ENCODE assay signal across 8 cellular contexts in genomic region chr12:64796205-64796845, GRCh38. TPM values are rescaled to one million over a fixed set of nuclear protein-coding genes. Genes with fewer than 3 reads are reported as not detected.
DNase-seq lines count a peak whose midpoint lies in the region; ATAC-seq, FAIRE-seq and TF ChIP-seq lines count a peak whose summit lies in the region.

No MANE protein-coding gene starts in this region.

- TF ChIP-seq CTCF in AG04450 (IDR thresholded peaks at IDR 0.05; ENCODE audit: low read depth, low read length) = peak; percentile 83
- TF ChIP-seq CTCF in keratinocyte (optimal IDR thresholded peaks at IDR 0.05 in 1 of 3, IDR thresholded peaks at IDR 0.05 in 1 of 3, conservative IDR thresholded peaks at IDR 0.05 in 1 of 3; ENCODE audit: extremely low read depth in 1 of 3, insufficient read depth in 2 of 3, low read length in 3 of 3) = peak in 2 of 3 experiments; percentile 61 to 63

- H2AFZ ChIP-seq in keratinocyte (ENCODE audit: control insufficient read depth, low read length) = no peak overlapping the region

- ATAC-seq in GM18508 (IDR thresholded peaks at IDR 0.05; ENCODE audit: insufficient read depth, unreplicated experiment) = peak; percentile 68
- ATAC-seq in HG03039 (IDR thresholded peaks at IDR 0.05; ENCODE audit: unreplicated experiment) = peak; percentile 61

- POLR2A ChIA-PET in AG04450 (lab: Yijun Ruan, JAX) = interaction anchor here (0.9 kb wide), 1 partner anchor 15 kb away, joined by 5 read pairs; no protein-coding TSS in a partner anchor

- no peaks in the 10 kb centered on the region for H3K9me1 ChIP-seq in keratinocyte (ENCODE audit: control insufficient read depth, extremely low read depth, insufficient read depth, low read length)

- no peaks in the 10 kb centered on the region for H3K79me2 ChIP-seq in keratinocyte (ENCODE audit: control insufficient read depth, insufficient read depth, low read length)

- no peaks in the 10 kb centered on the region for H3K36me3 ChIP-seq in keratinocyte (ENCODE audit: control insufficient read depth in 2 of 2, extremely low read depth in 1 of 2, insufficient read depth in 2 of 2, low read length in 2 of 2)

- H3K4me2 ChIP-seq in keratinocyte (ENCODE audit: control insufficient read depth, extremely low read depth, insufficient read depth, low read depth, low read length) = no peak overlapping the region

- H3K27me3 ChIP-seq in AG04450 (ENCODE audit: control insufficient read depth, insufficient read depth, low read length) = peaks cover 22% of the 10 kb centered on the region
- H3K27me3 ChIP-seq in keratinocyte (ENCODE audit: control insufficient read depth, extremely low read depth, insufficient read depth, low read length) = peaks cover 5% of the 10 kb centered on the region

- CTCF ChIA-PET in AG04450 (lab: Charles Lee) = interaction anchor here (0.6 to 4.2 kb wide), 48 partner anchors 10 to 1913 kb away, joined by 3 to 37 read pairs (median 5); partner anchors contain the start of gene GNS

- H3K4me3 ChIP-seq in AG04450 (ENCODE audit: low read depth, low read length) = no peak overlapping the region
- H3K4me3 ChIP-seq in keratinocyte (ENCODE audit: control insufficient read depth in 2 of 3, extremely low read depth in 1 of 3, insufficient read depth in 2 of 3, low read depth in 1 of 3, low read length in 3 of 3) = no peak overlapping the region

- H3K27ac ChIP-seq in AG04450 (ENCODE audit: low read depth, low read length) = no peak overlapping the region
- no peak overlapping the region for H3K27ac ChIP-seq in keratinocyte (ENCODE audit: control insufficient read depth, insufficient read depth, low read length)

- no peaks in the 10 kb centered on the region for H4K20me1 ChIP-seq in keratinocyte (ENCODE audit: control insufficient read depth, extremely low read depth, insufficient read depth, low read length)

- dilution Hi-C loops in keratinocyte (cut with MboI; ENCODE audit: extremely low pct_ligation_motif_present, low sequenced_read_pairs) = no loop called here

- H3K9me3 ChIP-seq in AG04450 (ENCODE audit: control insufficient read depth, insufficient read depth, low read length) = no peaks in the 10 kb centered on the region
- no peaks in the 10 kb centered on the region for H3K9me3 ChIP-seq in keratinocyte (ENCODE audit: control insufficient read depth, low read depth, low read length)

- in situ Hi-C loops in T47D (cut with HindIII; ENCODE audit: low pct_unique_long_range_greater_than_20kb, low sequenced_read_pairs) = no loop called here

- no peak for FAIRE-seq in keratinocyte (lab: Jason Lieb, UNC)

- DNase-seq in AG04450 (ENCODE audit: low read depth, low spot score) (peak; percentile 66), NCI-H187 (lab: John Stamatoyannopoulos, UW) (peak; percentile 4 to 78), T follicular helper cell (ENCODE audit: low read depth) (peak; percentile 43), T47D (ENCODE audit: low read depth in 1 of 2, low spot score in 1 of 2) (peak; percentile 59 to 98), keratinocyte (ENCODE audit: low read depth, low spot score) (peak; percentile 70)
- DNase-seq in stimulated activated CD4-positive, alpha-beta T cell treated with anti-CD3 and anti-CD28 coated beads, Interleukin-4, amount 100 ng/mL, for 24 hours = peak; percentile 72

- no peak overlapping the region for H3K9ac ChIP-seq in keratinocyte (ENCODE audit: control insufficient read depth, extremely low read depth, insufficient read depth, low read length)

- H3K4me1 ChIP-seq in keratinocyte (ENCODE audit: control insufficient read depth, extremely low read depth, insufficient read depth, low read length) = no peaks in the 10 kb centered on the region

RNA-seq across cellular contexts. Expression of gene TBC1D30, which starts 28.1 kb away (rescaled TPM):
- 0.40 and 0.57 TPM in 2 replicates for polyA plus RNA-seq in AG04450 (2011; rRNA removed)
- polyA minus RNA-seq in AG04450 (2011; rRNA and poly(A)+ RNA removed) = 1.1 and 1.6 TPM in 2 replicates
- polyA plus RNA-seq in keratinocyte = 0.41 to 0.54 TPM (median 0.50 TPM) in 3 replicates
- polyA plus RNA-seq in keratinocyte (2011; ENCODE audit: low read depth) = 1.1 TPM
- 0.42 and 0.55 TPM in 2 replicates for polyA plus RNA-seq in keratinocyte (2011; cell fraction: cytosol; rRNA removed)
- polyA plus RNA-seq in keratinocyte (2011; cell fraction: nucleus; rRNA removed) = 0.56 and 0.69 TPM in 2 replicates
- 0.47 and 0.58 TPM in 2 replicates for polyA plus RNA-seq in keratinocyte (2012; ENCODE audit: low replicate concordance)
- 1.0 to 1.6 TPM in 2 of 3 replicates, not detected in the other for polyA minus RNA-seq in keratinocyte
- 0.38 TPM for polyA minus RNA-seq in keratinocyte (2011; cell fraction: cytosol; rRNA and poly(A)+ RNA removed)
- polyA minus RNA-seq in keratinocyte (2011; cell fraction: nucleus; rRNA and poly(A)+ RNA removed) = 0.74 and 1.2 TPM in 2 replicates

RNA-seq across cellular contexts. Expression of gene GNS, which starts 37.1 kb away (rescaled TPM):
- polyA plus RNA-seq in AG04450 (2011; rRNA removed) (176 and 212 TPM in 2 replicates), keratinocyte (48.4 to 57.8 TPM (median 57.8 TPM) in 3 replicates)
- polyA minus RNA-seq in AG04450 (2011; rRNA and poly(A)+ RNA removed) = 251 and 299 TPM in 2 replicates
- 24.8 TPM for polyA plus RNA-seq in keratinocyte (2011; ENCODE audit: low read depth)
- polyA plus RNA-seq in keratinocyte (2011; cell fraction: cytosol; rRNA removed) = 17.0 and 27.9 TPM in 2 replicates
- 96.5 and 103 TPM in 2 replicates for polyA plus RNA-seq in keratinocyte (2011; cell fraction: nucleus; rRNA removed)
- 29.7 and 35.6 TPM in 2 replicates for polyA plus RNA-seq in keratinocyte (2012; ENCODE audit: low replicate concordance)
- 55.7 to 119 TPM (median 116 TPM) in 3 replicates for polyA minus RNA-seq in keratinocyte
- polyA minus RNA-seq in keratinocyte (2011; cell fraction: cytosol; rRNA and poly(A)+ RNA removed) = 47.4 TPM
- polyA minus RNA-seq in keratinocyte (2011; cell fraction: nucleus; rRNA and poly(A)+ RNA removed) = 127 and 260 TPM in 2 replicates
